Comparison of ENCODE assay signal across 11 cellular contexts in genomic region chr1:2875677-2876531, GRCh38.
DNase-seq lines count a peak whose midpoint lies in the region; ATAC-seq and TF ChIP-seq lines count a peak whose summit lies in the region.
"Had no signal": no experiment of that assay in that cellular context is flagged by ENCODE, and none has a peak within 500 bp of the region (broad histone marks: within the 10 kb centered on the region; RNA-seq: fewer than 3 reads in every experiment).

No MANE protein-coding gene starts in this region.

- no peaks in the 10 kb centered on the region for H3K36me3 Mint-ChIP-seq in activated CD8-positive, alpha-beta T cell treated with anti-CD3 and anti-CD28 coated beads, Interleukin-2, amount 10 ng/mL, durations not matched to agents 7 days and 5 days (ENCODE audit: low read depth)
- H3K36me3 Mint-ChIP-seq in progenitor cell of endocrine pancreas (ENCODE audit: insufficient read depth), result peaks cover 1% of the 10 kb centered on the region

- DNase-seq in ELF-1 (ENCODE audit: low read depth, low spot score), result peak; percentile 45
- DNase-seq in adipocyte (ENCODE audit: low read depth), result peak; percentile 15
- DNase-seq in iris pigment epithelial cell (ENCODE audit: low read depth), result peak; percentile 5
- peak; percentile 80 for DNase-seq in retina
- DNase-seq in activated CD8-positive, alpha-beta T cell treated with anti-CD3 and anti-CD28 coated beads, Interleukin-2, amount 10 ng/mL, durations not matched to agents 7 days and 5 days, result no peak
- DNase-seq in progenitor cell of endocrine pancreas (ENCODE audit: low spot score, unreplicated experiment), result no peak
- DNase-seq: NCI-H1436, PC-9 had no signal

- peaks cover 16% of the 10 kb centered on the region for H3K9me3 Mint-ChIP-seq in activated CD8-positive, alpha-beta T cell treated with anti-CD3 and anti-CD28 coated beads, Interleukin-2, amount 10 ng/mL, durations not matched to agents 7 days and 5 days (ENCODE audit: insufficient read depth)
- peaks cover 16% of the 10 kb centered on the region for H3K9me3 Mint-ChIP-seq in progenitor cell of endocrine pancreas (ENCODE audit: low read depth)

- peaks cover 2% of the 10 kb centered on the region for H3K4me1 ChIP-seq in adipocyte (ENCODE audit: control insufficient read depth, insufficient read depth, low read length)

- POLR2A ChIA-PET in activated CD8-positive, alpha-beta T cell treated with anti-CD3 and anti-CD28 coated beads, Interleukin-2, amount 10 ng/mL, durations not matched to agents 7 days and 5 days (lab: Charles Lee), result no interaction called here

- H3K27ac Mint-ChIP-seq in activated CD8-positive, alpha-beta T cell treated with anti-CD3 and anti-CD28 coated beads, Interleukin-2, amount 10 ng/mL, durations not matched to agents 7 days and 5 days, result no peak overlapping the region
- no peak overlapping the region for H3K27ac Mint-ChIP-seq in progenitor cell of endocrine pancreas

- no peak for ATAC-seq in activated CD8-positive, alpha-beta T cell treated with anti-CD3 and anti-CD28 coated beads, Interleukin-2, amount 10 ng/mL, durations not matched to agents 7 days and 5 days
- no peak for ATAC-seq in HG03565 (IDR thresholded peaks at IDR 0.05; ENCODE audit: unreplicated experiment)
- no peak for ATAC-seq in HG02759 (IDR thresholded peaks at IDR 0.05; ENCODE audit: unreplicated experiment)
- ATAC-seq: gastroesophageal sphincter had no signal

- peaks cover 24% of the 10 kb centered on the region for H3K27me3 ChIP-seq in adipocyte (replicated peaks; ENCODE audit: control insufficient read depth, insufficient read depth, low read length)

- H3K4me3 Mint-ChIP-seq in activated CD8-positive, alpha-beta T cell treated with anti-CD3 and anti-CD28 coated beads, Interleukin-2, amount 10 ng/mL, durations not matched to agents 7 days and 5 days, result no peak overlapping the region
- H3K4me3 Mint-ChIP-seq in progenitor cell of endocrine pancreas (ENCODE audit: low read depth), result no peak overlapping the region

- H3K9me3 ChIP-seq in adipocyte (ENCODE audit: control insufficient read depth, low read length), result peaks cover 13% of the 10 kb centered on the region

- no peaks in the 10 kb centered on the region for H3K36me3 ChIP-seq in adipocyte (ENCODE audit: control insufficient read depth, insufficient read depth, low read length, severe bottlenecking)
- H3K36me3 ChIP-seq: gastroesophageal sphincter had no signal

- no peaks in the 10 kb centered on the region for H3K4me1 Mint-ChIP-seq in activated CD8-positive, alpha-beta T cell treated with anti-CD3 and anti-CD28 coated beads, Interleukin-2, amount 10 ng/mL, durations not matched to agents 7 days and 5 days (ENCODE audit: low read depth)
- H3K4me1 Mint-ChIP-seq in progenitor cell of endocrine pancreas (ENCODE audit: low read depth), result no peaks in the 10 kb centered on the region

- no peak overlapping the region for H3K9ac ChIP-seq in adipocyte (ENCODE audit: low read length)

- CTCF ChIA-PET in activated CD8-positive, alpha-beta T cell treated with anti-CD3 and anti-CD28 coated beads, Interleukin-2, amount 10 ng/mL, durations not matched to agents 7 days and 5 days (lab: Charles Lee), result no interaction called here

- TF ChIP-seq CTCF in progenitor cell of endocrine pancreas (IDR thresholded peaks at IDR 0.05; ENCODE audit: unreplicated experiment), result no peak

- H3K4me3 ChIP-seq in adipocyte (ENCODE audit: low read length), result no peak overlapping the region
- H3K4me3 ChIP-seq: PC-9 had no signal

- H3K27me3 Mint-ChIP-seq in activated CD8-positive, alpha-beta T cell treated with anti-CD3 and anti-CD28 coated beads, Interleukin-2, amount 10 ng/mL, durations not matched to agents 7 days and 5 days (ENCODE audit: low read depth), result no peaks in the 10 kb centered on the region
- no peaks in the 10 kb centered on the region for H3K27me3 Mint-ChIP-seq in progenitor cell of endocrine pancreas

Comparison
In these comparisons a context has a peak if more than half of its experiments do, and no peak if none do; other contexts are left out.
1. DNase-seq: peak in ELF-1 (single experiment), adipocyte (single experiment), iris pigment epithelial cell (single experiment) and retina (single experiment); none in activated CD8-positive, alpha-beta T cell treated with anti-CD3 and anti-CD28 coated beads, Interleukin-2, amount 10 ng/mL, durations not matched to agents 7 days and 5 days (single experiment) and progenitor cell of endocrine pancreas (single experiment).